8 cellular contexts compared by ENCODE assay signal in genomic region chr6:142885182-142885867, GRCh38. TPM values are rescaled to one million over a fixed set of nuclear protein-coding genes. Genes with fewer than 3 reads are reported as not detected.
A peak's percentile ranks its signal among the peaks of the same experiment; 100 is the strongest.
DNase-seq lines count a peak whose midpoint lies in the region; ATAC-seq, FAIRE-seq and TF ChIP-seq lines count a peak whose summit lies in the region.

No MANE protein-coding gene starts in this region.

- peak overlapping the region; percentile 87 to 98 (median 95) for H3K4me3 Mint-ChIP-seq in CD4-positive, CD25-positive, alpha-beta regulatory T cell
- H3K4me3 Mint-ChIP-seq in astrocyte (ENCODE audit: unreplicated experiment): peak overlapping the region; percentile 82

- H3K4me1 Mint-ChIP-seq in CD4-positive, CD25-positive, alpha-beta regulatory T cell: peaks cover 56 to 96% (median 86%) of the 10 kb centered on the region in 4 donors
- peaks cover 61% of the 10 kb centered on the region for H3K4me1 Mint-ChIP-seq in astrocyte (ENCODE audit: low read depth, unreplicated experiment)

- H3K9ac ChIP-seq in astrocyte (ENCODE audit: low read length): peak overlapping the region; percentile 84

- TF ChIP-seq POLR2A in sigmoid colon (IDR thresholded peaks at IDR 0.05): no peak

- TF ChIP-seq CTCF in RWPE2 (IDR thresholded peaks at IDR 0.05; ENCODE audit: poor library complexity, severe bottlenecking) (no peak), astrocyte (IDR thresholded peaks at IDR 0.05; ENCODE audit: insufficient read depth, low read depth, low read length) (no peak), sigmoid colon (IDR thresholded peaks at IDR 0.05) (no peak)

- peaks cover 0 to 3% (median 0%) of the 10 kb centered on the region in 7 donors for H3K9me3 Mint-ChIP-seq in CD4-positive, CD25-positive, alpha-beta regulatory T cell
- no peaks in the 10 kb centered on the region for H3K9me3 Mint-ChIP-seq in astrocyte (ENCODE audit: unreplicated experiment)

- peak overlapping the region; percentile 94 to 99 (median 99) for H3K27ac Mint-ChIP-seq in CD4-positive, CD25-positive, alpha-beta regulatory T cell
- peak overlapping the region; percentile 99 for H3K27ac Mint-ChIP-seq in astrocyte (ENCODE audit: unreplicated experiment)

- no peak overlapping the region for H2AFZ ChIP-seq in astrocyte (ENCODE audit: low read depth, low read length)

- H3K4me1 ChIP-seq in CD4-positive, CD25-positive, alpha-beta regulatory T cell (ENCODE audit: control insufficient read depth, insufficient read depth, low read length, poor library complexity, severe bottlenecking): peaks cover 73% of the 10 kb centered on the region
- H3K4me1 ChIP-seq in RWPE2 (ENCODE audit: insufficient read depth, poor library complexity, severe bottlenecking) (peaks cover 32% of the 10 kb centered on the region), astrocyte (ENCODE audit: insufficient read depth, low read length) (peaks cover 36% of the 10 kb centered on the region), sigmoid colon (peaks cover 0 to 39% (median 28%) of the 10 kb centered on the region in 4 donors)

- TF ChIP-seq EP300 in sigmoid colon (IDR thresholded peaks at IDR 0.05): peak in 3 of 4 donors; percentile 44 to 81 (median 60)

- peaks cover 65% of the 10 kb centered on the region for H3K79me2 ChIP-seq in astrocyte (ENCODE audit: insufficient read depth, low read length)

- no peaks in the 10 kb centered on the region for H3K9me3 ChIP-seq in CD4-positive, CD25-positive, alpha-beta regulatory T cell (ENCODE audit: control insufficient read depth in 2 of 2, low read length in 2 of 2)
- H3K9me3 ChIP-seq in RWPE2 (ENCODE audit: severe bottlenecking) (no peaks in the 10 kb centered on the region), astrocyte (ENCODE audit: insufficient read depth, low read depth, low read length) (no peaks in the 10 kb centered on the region), sigmoid colon (no peaks in the 10 kb centered on the region)

- peak; percentile 62 to 84 (median 80) for DNase-seq in CD4-positive, CD25-positive, alpha-beta regulatory T cell
- no peak for DNase-seq in GM19239 (ENCODE audit: insufficient read length, low spot score)
- DNase-seq in RWPE2 (ENCODE audit: low spot score): peak; percentile 86
- DNase-seq in astrocyte (ENCODE audit: low read depth): peak; percentile 100
- DNase-seq in iPS DF 19.7 (ENCODE audit: low read depth, low spot score): peak; percentile 69
- no peak for DNase-seq in sigmoid colon
- DNase-seq in NCI-H1105 (lab: John Stamatoyannopoulos, UW): no peak

- H4K20me1 ChIP-seq in astrocyte (ENCODE audit: insufficient read depth, low read length): no peaks in the 10 kb centered on the region

- peaks cover 10% of the 10 kb centered on the region for H3K36me3 Mint-ChIP-seq in CD4-positive, CD25-positive, alpha-beta regulatory T cell
- H3K36me3 Mint-ChIP-seq in astrocyte (ENCODE audit: low read depth, unreplicated experiment): peaks cover 3% of the 10 kb centered on the region

- intact Hi-C loops in sigmoid colon (cut with DNase I): loop anchor here (5.0 kb wide), 2 partner anchors 42 to 62 kb away; partner anchors contain the start of gene HIVEP2

- H3K36me3 ChIP-seq in CD4-positive, CD25-positive, alpha-beta regulatory T cell (ENCODE audit: control insufficient read depth, insufficient read depth, low read length): peaks cover 4% of the 10 kb centered on the region
- H3K36me3 ChIP-seq in RWPE2 (ENCODE audit: low read depth) (no peaks in the 10 kb centered on the region), astrocyte (ENCODE audit: insufficient read depth, low read length) (no peaks in the 10 kb centered on the region), sigmoid colon (no peaks in the 10 kb centered on the region)

- ATAC-seq in CD4-positive, CD25-positive, alpha-beta regulatory T cell (ENCODE audit: low read depth in 2 of 2): peak; percentile 88 to 89
- peak; percentile 79 for ATAC-seq in HG03196 (IDR thresholded peaks at IDR 0.05; ENCODE audit: unreplicated experiment)
- peak; percentile 93 for ATAC-seq in RWPE2 (ENCODE audit: low read depth)

- peak overlapping the region; percentile 95 for H3K4me3 ChIP-seq in CD4-positive, CD25-positive, alpha-beta regulatory T cell (ENCODE audit: low read depth, low read length)
- H3K4me3 ChIP-seq in RWPE2 (ENCODE audit: severe bottlenecking) (no peak overlapping the region), astrocyte (ENCODE audit: insufficient read depth, low read depth, low read length) (peak overlapping the region; percentile 42), sigmoid colon (peak overlapping the region; percentile 16 to 43 (median 35))

- 16 to 21% methylated on average over 10 of the region's 10 CpGs for WGBS in sigmoid colon, 2 donors

- peak overlapping the region; percentile 80 for H3K4me2 ChIP-seq in astrocyte (ENCODE audit: low read length)

- no peaks in the 10 kb centered on the region for H3K27me3 ChIP-seq in CD4-positive, CD25-positive, alpha-beta regulatory T cell (ENCODE audit: control insufficient read depth, insufficient read depth, low read length)
- H3K27me3 ChIP-seq in RWPE2 (ENCODE audit: insufficient read depth, poor library complexity, severe bottlenecking) (no peaks in the 10 kb centered on the region), astrocyte (ENCODE audit: insufficient read depth, low read length) (no peaks in the 10 kb centered on the region), sigmoid colon (no peaks in the 10 kb centered on the region)

- H3K27ac ChIP-seq in CD4-positive, CD25-positive, alpha-beta regulatory T cell (ENCODE audit: insufficient read depth, low read length, poor library complexity, severe bottlenecking): peak overlapping the region; percentile 95
- H3K27ac ChIP-seq in RWPE2 (ENCODE audit: poor library complexity, severe bottlenecking): peak overlapping the region; percentile 63
- peak overlapping the region; percentile 95 for H3K27ac ChIP-seq in astrocyte (ENCODE audit: low read depth, low read length)
- H3K27ac ChIP-seq in sigmoid colon: peak overlapping the region in 3 of 4 donors; percentile 54 to 66 (median 55)

- FAIRE-seq in GM19239 (lab: Jason Lieb, UNC): peak; percentile 97
- FAIRE-seq in astrocyte (lab: Jason Lieb, UNC): peak; percentile 99

- H3K27me3 Mint-ChIP-seq in CD4-positive, CD25-positive, alpha-beta regulatory T cell: no peaks in the 10 kb centered on the region
- no peaks in the 10 kb centered on the region for H3K27me3 Mint-ChIP-seq in astrocyte (ENCODE audit: low read depth, unreplicated experiment)

RNA-seq across cellular contexts. Expression of gene HIVEP2, which starts 59.7 kb away (rescaled TPM):
- total RNA-seq in CD4-positive, CD25-positive, alpha-beta regulatory T cell: 76.7 TPM
- polyA plus RNA-seq in CD4-positive, CD25-positive, alpha-beta regulatory T cell: 10 to 100 TPM in 3 of 4 donors, 1 to 10 TPM in 1; 9.7 to 12.5 (median 11.8) TPM
- total RNA-seq in astrocyte (17.0 and 21.2 TPM in 2 replicates), sigmoid colon (10 to 100 TPM; 11.5 to 21.7 (median 15.0) TPM)
- polyA plus RNA-seq in sigmoid colon: 1 to 10 TPM; 1.8 to 7.3 (median 2.4) TPM

Comparison
In these comparisons a context has a peak if more than half of its experiments do, and no peak if none do; other contexts are left out.
1. DNase-seq: peak in CD4-positive, CD25-positive, alpha-beta regulatory T cell (3 of 3), RWPE2 (single experiment), astrocyte (single experiment) and iPS DF 19.7 (single experiment); none in GM19239 (single experiment), sigmoid colon (single experiment) and NCI-H1105 (single experiment).
2. Peak in every context shown above with its lines, with median percentiles within 50 percentile points of each other: ATAC-seq and H3K27ac ChIP-seq.